17 cellular contexts compared by ENCODE assay signal in the genomic region with DNA sequence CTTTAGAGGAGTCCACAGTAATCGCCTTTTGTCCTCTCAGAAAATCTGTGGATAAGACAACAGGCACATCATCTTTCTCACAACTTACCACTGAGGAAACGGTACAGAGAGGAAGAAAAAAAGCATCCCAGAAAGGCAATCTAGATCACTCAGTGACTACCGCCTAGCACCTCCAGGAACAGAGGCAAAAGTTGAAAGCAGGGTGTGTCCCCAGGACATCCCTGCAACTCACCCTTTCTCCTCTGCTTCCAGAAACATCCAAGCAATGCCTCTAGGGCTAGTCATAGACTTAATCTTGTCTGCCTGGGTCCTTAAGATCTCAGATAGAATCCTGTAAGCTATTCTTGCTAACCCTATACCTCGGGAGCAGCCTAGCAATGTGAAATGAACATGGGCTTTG. TPM values are rescaled to one million over a fixed set of nuclear protein-coding genes. Genes with fewer than 3 reads are reported as not detected.
DNase-seq lines count a peak whose midpoint lies in the region; ATAC-seq, FAIRE-seq and TF ChIP-seq lines count a peak whose summit lies in the region.
"Had no signal": no experiment of that assay in that cellular context is flagged by ENCODE, and none has a peak within 500 bp of the region (broad histone marks: within the 10 kb centered on the region; RNA-seq: fewer than 3 reads in every experiment).

No MANE protein-coding gene starts in this region.

- H3K27ac ChIP-seq in keratinocyte (ENCODE audit: control insufficient read depth, insufficient read depth, low read length) (peak overlapping the region; percentile 79), transverse colon (peak overlapping the region in 3 of 4 donors; percentile 42 to 59 (median 49)), adrenal gland (no peak overlapping the region)
- H3K27ac ChIP-seq: SJSA1 had no signal

- TF ChIP-seq POLR2A in transverse colon (IDR thresholded peaks at IDR 0.05) (no peak), adrenal gland (IDR thresholded peaks at IDR 0.05) (no peak)

- FAIRE-seq in keratinocyte (lab: Jason Lieb, UNC), result peak; percentile 53

- no peaks in the 10 kb centered on the region for H3K9me1 ChIP-seq in keratinocyte (ENCODE audit: control insufficient read depth, extremely low read depth, insufficient read depth, low read length)

- no peak for TF ChIP-seq EP300 in transverse colon (IDR thresholded peaks at IDR 0.05; ENCODE audit: low read depth)

- no peaks in the 10 kb centered on the region for H3K36me3 Mint-ChIP-seq in activated naive CD4-positive, alpha-beta T cell treated with anti-CD3 and anti-CD28 coated beads, Interleukin-2, amount 50 U/mL, for 24 hours
- no peaks in the 10 kb centered on the region for H3K36me3 Mint-ChIP-seq in activated T-helper 17 cell treated with anti-CD3 and anti-CD28 coated beads, Interleukin-2, amount 50 U/mL, for 72 hours (ENCODE audit: low read depth)

- 71% methylated on average over 3 to 4 of the region's 4 CpGs for WGBS in transverse colon (ENCODE audit: low coverage in 1 of 2), 2 donors
- WGBS in adrenal gland, 4 donors, result 80 to 85% (median 82%) methylated on average over 4 of the region's 4 CpGs

- no peaks in the 10 kb centered on the region for H4K20me1 ChIP-seq in keratinocyte (ENCODE audit: control insufficient read depth, extremely low read depth, insufficient read depth, low read length)

- peak overlapping the region; percentile 60 for H3K4me3 Mint-ChIP-seq in activated naive CD4-positive, alpha-beta T cell treated with anti-CD3 and anti-CD28 coated beads, Interleukin-2, amount 50 U/mL, for 24 hours
- peak overlapping the region; percentile 73 for H3K4me3 Mint-ChIP-seq in activated T-helper 17 cell treated with anti-CD3 and anti-CD28 coated beads, Interleukin-2, amount 50 U/mL, for 72 hours
- H3K4me3 Mint-ChIP-seq: activated B cell treated with CpG ODN at 0.5 μM for 24 hours, nephron had no signal

- H3K36me3 ChIP-seq in keratinocyte (ENCODE audit: control insufficient read depth in 2 of 2, extremely low read depth in 1 of 2, insufficient read depth in 2 of 2, low read length in 2 of 2) (no peaks in the 10 kb centered on the region), transverse colon (no peaks in the 10 kb centered on the region), adrenal gland (replicated peaks in 1 of 2) (no peaks in the 10 kb centered on the region)
- H3K36me3 ChIP-seq: SJSA1 had no signal

- H3K4me1 ChIP-seq in keratinocyte (ENCODE audit: control insufficient read depth, extremely low read depth, insufficient read depth, low read length) (peaks cover 32% of the 10 kb centered on the region), transverse colon (peaks cover 9 to 34% (median 15%) of the 10 kb centered on the region in 4 donors), adrenal gland (replicated peaks in 1 of 2) (peaks cover 8 to 9% of the 10 kb centered on the region in 2 donors)

- H3K9me3 Mint-ChIP-seq in activated naive CD4-positive, alpha-beta T cell treated with anti-CD3 and anti-CD28 coated beads, Interleukin-2, amount 50 U/mL, for 24 hours, result no peaks in the 10 kb centered on the region
- no peaks in the 10 kb centered on the region for H3K9me3 Mint-ChIP-seq in activated T-helper 17 cell treated with anti-CD3 and anti-CD28 coated beads, Interleukin-2, amount 50 U/mL, for 72 hours
- H3K9me3 Mint-ChIP-seq: activated B cell treated with CpG ODN at 0.5 μM for 24 hours, nephron had no signal

- H2AFZ ChIP-seq in keratinocyte (ENCODE audit: control insufficient read depth, low read length), result no peak overlapping the region

- intact Hi-C loops in transverse colon (cut with DNase I; ENCODE audit: low total_unique reads), result no loop called here
- intact Hi-C loops in adrenal gland (cut with DNase I), result no loop called here

- peak; percentile 33 for ATAC-seq in activated T-helper 17 cell treated with anti-CD3 and anti-CD28 coated beads, Interleukin-2, amount 50 U/mL, for 72 hours (replicated peaks)
- ATAC-seq in HG02798 (IDR thresholded peaks at IDR 0.05; ENCODE audit: poor library complexity, unreplicated experiment), result no peak

- no peaks in the 10 kb centered on the region for H3K79me2 ChIP-seq in keratinocyte (ENCODE audit: control insufficient read depth, insufficient read depth, low read length)

- no peak for DNase-seq in activated naive CD4-positive, alpha-beta T cell treated with Interleukin-2 at 50 U/mL for 16 hours
- DNase-seq in keratinocyte (ENCODE audit: low read depth, low spot score) (no peak), transverse colon (no peak), adrenal gland (no peak)
- no peak for DNase-seq in NK-92 treated with Interleukin-12 subunit alpha and Interleukin-12 subunit beta, amount 100 ng/mL, for 24 hours (lab: John Stamatoyannopoulos, UW)
- DNase-seq: activated B cell treated with CpG ODN at 0.5 μM for 24 hours; activated naive CD4-positive, alpha-beta T cell; cortex of kidney; DND-41; foreskin melanocyte; HCEC 1CT; NCI-H69 had no signal

- no peaks in the 10 kb centered on the region for H3K9me3 ChIP-seq in keratinocyte (ENCODE audit: control insufficient read depth, low read depth, low read length)
- H3K9me3 ChIP-seq in transverse colon, result no peaks in the 10 kb centered on the region
- H3K9me3 ChIP-seq in adrenal gland (replicated peaks in 1 of 3), result no peaks in the 10 kb centered on the region
- H3K9me3 ChIP-seq: SJSA1 had no signal

- H3K4me3 ChIP-seq in keratinocyte (ENCODE audit: control insufficient read depth in 2 of 3, extremely low read depth in 1 of 3, insufficient read depth in 2 of 3, low read depth in 1 of 3, low read length in 3 of 3) (no peak overlapping the region), transverse colon (no peak overlapping the region), adrenal gland (no peak overlapping the region)
- H3K4me3 ChIP-seq: SJSA1 had no signal

- H3K4me2 ChIP-seq in keratinocyte (ENCODE audit: control insufficient read depth, extremely low read depth, insufficient read depth, low read depth, low read length), result peak overlapping the region; percentile 49

- no peaks in the 10 kb centered on the region for H3K27me3 Mint-ChIP-seq in activated naive CD4-positive, alpha-beta T cell treated with anti-CD3 and anti-CD28 coated beads, Interleukin-2, amount 50 U/mL, for 24 hours
- no peaks in the 10 kb centered on the region for H3K27me3 Mint-ChIP-seq in activated T-helper 17 cell treated with anti-CD3 and anti-CD28 coated beads, Interleukin-2, amount 50 U/mL, for 72 hours
- H3K27me3 Mint-ChIP-seq: activated B cell treated with CpG ODN at 0.5 μM for 24 hours had no signal

- TF ChIP-seq CTCF in keratinocyte (optimal IDR thresholded peaks at IDR 0.05 in 1 of 3, IDR thresholded peaks at IDR 0.05 in 1 of 3, conservative IDR thresholded peaks at IDR 0.05 in 1 of 3; ENCODE audit: extremely low read depth in 1 of 3, insufficient read depth in 2 of 3, low read length in 3 of 3) (no peak), transverse colon (IDR thresholded peaks at IDR 0.05) (no peak), adrenal gland (IDR thresholded peaks at IDR 0.05) (no peak)

- H3K4me1 Mint-ChIP-seq in activated naive CD4-positive, alpha-beta T cell treated with anti-CD3 and anti-CD28 coated beads, Interleukin-2, amount 50 U/mL, for 24 hours, result peaks cover 80% of the 10 kb centered on the region
- H3K4me1 Mint-ChIP-seq in activated T-helper 17 cell treated with anti-CD3 and anti-CD28 coated beads, Interleukin-2, amount 50 U/mL, for 72 hours, result peaks cover 45% of the 10 kb centered on the region

- no peaks in the 10 kb centered on the region for H3K27me3 ChIP-seq in keratinocyte (ENCODE audit: control insufficient read depth, extremely low read depth, insufficient read depth, low read length)
- no peaks in the 10 kb centered on the region for H3K27me3 ChIP-seq in transverse colon
- H3K27me3 ChIP-seq in adrenal gland, result no peaks in the 10 kb centered on the region
- H3K27me3 ChIP-seq: SJSA1 had no signal

- H3K9ac ChIP-seq in keratinocyte (ENCODE audit: control insufficient read depth, extremely low read depth, insufficient read depth, low read length), result peak overlapping the region; percentile 41

- dilution Hi-C loops in keratinocyte (cut with MboI; ENCODE audit: extremely low pct_ligation_motif_present, low sequenced_read_pairs), result no loop called here

- in situ Hi-C loops in transverse colon (cut with MboI; ENCODE audit: low pct_ligation_motif_present in 1 of 4, low pct_unique_long_range_greater_than_20kb in 1 of 4, low sequenced_read_pairs in 3 of 4), result no loop called here

- peak overlapping the region; percentile 60 for H3K27ac Mint-ChIP-seq in activated naive CD4-positive, alpha-beta T cell treated with anti-CD3 and anti-CD28 coated beads, Interleukin-2, amount 50 U/mL, for 24 hours
- peak overlapping the region; percentile 73 for H3K27ac Mint-ChIP-seq in activated T-helper 17 cell treated with anti-CD3 and anti-CD28 coated beads, Interleukin-2, amount 50 U/mL, for 72 hours
- H3K27ac Mint-ChIP-seq: activated B cell treated with CpG ODN at 0.5 μM for 24 hours had no signal

RNA-seq across cellular contexts. Expression of a gene that starts 18.8 kb away (rescaled TPM):
- total RNA-seq in activated T-helper 17 cell treated with anti-CD3 and anti-CD28 coated beads, Interleukin-2, amount 50 U/mL, for 72 hours, result 100 to 1,000 TPM in 1 of 2 donors, 10 to 100 TPM in 1; 59.0 to 140 TPM
- polyA plus RNA-seq in keratinocyte, result 63.1 to 146 TPM (median 99.7 TPM) in 3 replicates
- polyA plus RNA-seq in keratinocyte (2011; ENCODE audit: low read depth), result 334 TPM
- 60.6 and 83.9 TPM in 2 replicates for polyA plus RNA-seq in keratinocyte (2011; cell fraction: cytosol; rRNA removed)
- 75.6 and 156 TPM in 2 replicates for polyA plus RNA-seq in keratinocyte (2011; cell fraction: nucleus; rRNA removed)
- polyA plus RNA-seq in keratinocyte (2012; ENCODE audit: low replicate concordance), result 80.0 and 198 TPM in 2 replicates
- 8.4 to 29.0 TPM (median 14.0 TPM) in 3 replicates for polyA minus RNA-seq in keratinocyte
- 27.0 TPM for polyA minus RNA-seq in keratinocyte (2011; cell fraction: cytosol; rRNA and poly(A)+ RNA removed)
- 37.1 and 90.1 TPM in 2 replicates for polyA minus RNA-seq in keratinocyte (2011; cell fraction: nucleus; rRNA and poly(A)+ RNA removed)
- total RNA-seq in transverse colon, result 100 to 1,000 TPM in 3 of 4 donors, 10 to 100 TPM in 1; 98.3 to 724 (median 511) TPM
- total RNA-seq in adrenal gland, result 100 to 1,000 TPM in 1 of 8 donors, 10 to 100 TPM in 7; 16.8 to 108 (median 41.3) TPM
- 10 to 100 TPM; 39.7 to 75.1 (median 47.0) TPM for polyA plus RNA-seq in adrenal gland

Comparison
In these comparisons a context has a peak if more than half of its experiments do, and no peak if none do; other contexts are left out.
1. H3K27ac ChIP-seq: peak in keratinocyte (single experiment) and transverse colon (3 of 4); none in adrenal gland (0 of 5).